8 cellular contexts compared by ENCODE assay signal in genomic region chr3:155805802-155806618, GRCh38. TPM values are rescaled to one million over a fixed set of nuclear protein-coding genes. Genes with fewer than 3 reads are reported as not detected.
DNase-seq lines count a peak whose midpoint lies in the region; ATAC-seq and TF ChIP-seq lines count a peak whose summit lies in the region.

Gene C3orf33 (minus strand): TSS chr3:155806278. CDS start chr3:155806252, 26 bp downstream.

- DNase-seq in GM04503 (ENCODE audit: low read depth) = peak; percentile 6
- peak; percentile 94 for DNase-seq in H7
- DNase-seq in LoVo (ENCODE audit: low spot score) = peak; percentile 88
- peak; percentile 77 for DNase-seq in SK-N-DZ (ENCODE audit: low spot score)
- DNase-seq in activated naive CD4-positive, alpha-beta T cell treated with anti-CD3 and anti-CD28 coated beads, Interleukin-2, amount 50 U/mL, for 16 hours = peak; percentile 81
- DNase-seq in Right ventricle myocardium superior = peak; percentile 83
- DNase-seq in trophoblast cell = peak; percentile 37 to 65
- peak; percentile 34 to 54 for DNase-seq in tibial nerve (ENCODE audit: low spot score in 2 of 2)

- peak within 1 kb of the TSS; percentile 66 for H3K4me2 ChIP-seq in trophoblast cell (ENCODE audit: low read length)

- H3K4ac ChIP-seq in trophoblast cell (ENCODE audit: low read depth, low read length) = peak within 1 kb of the TSS; percentile 30

- TF ChIP-seq CTCF in tibial nerve (IDR thresholded peaks at IDR 0.05) = peak; percentile 84 to 94 (median 92)

- H2AK5ac ChIP-seq in trophoblast cell (ENCODE audit: low read length) = no peak within 1 kb of the TSS

- H3K23ac ChIP-seq in trophoblast cell (ENCODE audit: low read length) = no peak within 1 kb of the TSS

- H3K4me1 ChIP-seq in trophoblast cell (ENCODE audit: control insufficient read depth in 1 of 2, insufficient read depth in 2 of 2, low read length in 2 of 2) (peaks cover 0 to 3% of the 10 kb centered on the region in 2 experiments), tibial nerve (peaks cover 0 to 16% (median 0%) of the 10 kb centered on the region in 4 donors)

- no peak within 1 kb of the TSS for H3K27ac ChIP-seq in trophoblast cell (ENCODE audit: low read depth, low read length)
- H3K27ac ChIP-seq in tibial nerve = peak within 1 kb of the TSS; percentile 89 to 96 (median 95)

- no peak for TF ChIP-seq POLR2A in tibial nerve (IDR thresholded peaks at IDR 0.05)

- peaks cover 2% of the 10 kb centered on the region for H3K79me2 ChIP-seq in trophoblast cell (ENCODE audit: control insufficient read depth, insufficient read depth, low read length, poor library complexity)

- H3K79me1 ChIP-seq in trophoblast cell (ENCODE audit: low read length) = peaks cover 4% of the 10 kb centered on the region

- peak in 1 of 2 donors; percentile 54 for TF ChIP-seq EP300 in tibial nerve (IDR thresholded peaks at IDR 0.05)

- intact Hi-C loops in Right ventricle myocardium superior (cut with DNase I) = no loop called here

- peak within 1 kb of the TSS; percentile 46 for H2BK12ac ChIP-seq in trophoblast cell (ENCODE audit: low read length)

- H3K18ac ChIP-seq in trophoblast cell (ENCODE audit: low read length) = peak within 1 kb of the TSS; percentile 98

- peak within 1 kb of the TSS; percentile 72 for H3K4me3 ChIP-seq in H7 (ENCODE audit: insufficient read depth, low read depth, low read length)
- peak within 1 kb of the TSS; percentile 93 for H3K4me3 ChIP-seq in trophoblast cell (ENCODE audit: low read depth, low read length)
- peak within 1 kb of the TSS; percentile 80 to 99 (median 90) for H3K4me3 ChIP-seq in tibial nerve

- peak within 1 kb of the TSS; percentile 88 for H2BK120ac ChIP-seq in trophoblast cell (ENCODE audit: insufficient read depth, low read length, poor library complexity)

- peak within 1 kb of the TSS; percentile 97 for H4K12ac ChIP-seq in trophoblast cell (ENCODE audit: low read depth, low read length)

- WGBS in trophoblast cell (ENCODE audit: extremely low coverage, insufficient coverage, insufficient read length) = no CpG with 5 or more reads among the region's 61 CpGs
- 1 to 2% methylated on average over 22 to 26 of the region's 61 CpGs for WGBS in tibial nerve, 2 donors

- H3K36me3 ChIP-seq in H7 (replicated peaks; ENCODE audit: control insufficient read depth, insufficient read depth, low read length) = no peaks in the 10 kb centered on the region
- no peaks in the 10 kb centered on the region for H3K36me3 ChIP-seq in trophoblast cell (ENCODE audit: control insufficient read depth in 1 of 2, insufficient read depth in 2 of 2, low read length in 2 of 2)
- peaks cover 0 to 21% (median 0%) of the 10 kb centered on the region in 3 donors for H3K36me3 ChIP-seq in tibial nerve

- peak within 1 kb of the TSS; percentile 93 for H2AFZ ChIP-seq in trophoblast cell (ENCODE audit: insufficient read depth, low read length, poor library complexity)

- peak within 1 kb of the TSS; percentile 97 for H4K8ac ChIP-seq in trophoblast cell (ENCODE audit: low read depth, low read length)

- H2BK5ac ChIP-seq in trophoblast cell (ENCODE audit: low read depth, low read length, poor library complexity) = no peak within 1 kb of the TSS

- peak; percentile 98 for ATAC-seq in Right ventricle myocardium superior (ENCODE audit: poor library complexity)

- peak within 1 kb of the TSS; percentile 88 for H4K91ac ChIP-seq in trophoblast cell (ENCODE audit: low read depth, low read length)

- peak within 1 kb of the TSS; percentile 84 for H3K9ac ChIP-seq in trophoblast cell (ENCODE audit: low read length)

- peak within 1 kb of the TSS; percentile 96 for H3K14ac ChIP-seq in trophoblast cell (ENCODE audit: low read length)

- H3K9me3 ChIP-seq in trophoblast cell (ENCODE audit: insufficient read depth, low read depth, low read length) = no peaks in the 10 kb centered on the region
- H3K9me3 ChIP-seq in tibial nerve = no peaks in the 10 kb centered on the region

- H3K27me3 ChIP-seq in H7 (ENCODE audit: control insufficient read depth, insufficient read depth, low read length) (no peaks in the 10 kb centered on the region), trophoblast cell (ENCODE audit: insufficient read depth, low read length) (no peaks in the 10 kb centered on the region), tibial nerve (no peaks in the 10 kb centered on the region)

RNA-seq across cellular contexts. Expression of gene C3orf33, which starts in this region (rescaled TPM):
- total RNA-seq in H7 (2014; rRNA removed; shearing (Covaris generic)) = 1.9 and 2.9 TPM in 2 replicates
- polyA plus RNA-seq in SK-N-DZ (2014; cell fraction: cytosol; rRNA removed) = 4.0 and 5.7 TPM in 2 replicates
- polyA plus RNA-seq in SK-N-DZ (2014; cell fraction: nucleus; rRNA removed) = 0.82 and 3.6 TPM in 2 replicates
- total RNA-seq in Right ventricle myocardium superior = 7.0 TPM
- 0.77 and 1.0 TPM in 2 replicates for polyA plus RNA-seq in trophoblast cell (2013)
- 1 to 10 TPM; 1.4 to 5.9 (median 3.4) TPM for total RNA-seq in tibial nerve

Comparison
In these comparisons a context has a peak if more than half of its experiments do, and no peak if none do; other contexts are left out.
1. DNase-seq: peak in every context shown above with its lines; median percentile 94 in H7; 88 in LoVo; 83 in Right ventricle myocardium superior; 81 in activated naive CD4-positive, alpha-beta T cell treated with anti-CD3 and anti-CD28 coated beads, Interleukin-2, amount 50 U/mL, for 16 hours; 77 in SK-N-DZ; 51 in trophoblast cell; 44 in tibial nerve; 6 in GM04503.